Comparison of ENCODE assay signal across 8 cellular contexts in genomic region chr13:30142502-30143211, GRCh38.
A peak's percentile ranks its signal among the peaks of the same experiment; 100 is the strongest.
DNase-seq lines count a peak whose midpoint lies in the region; ATAC-seq and TF ChIP-seq lines count a peak whose summit lies in the region.

No MANE protein-coding gene starts in this region.

- in situ Hi-C loops in SK-MEL-5 (cut with HindIII; ENCODE audit: low pct_unique_long_range_greater_than_20kb, low sequenced_read_pairs): no loop called here
- in situ Hi-C loops in GM13977 (cut with MboI; ENCODE audit: low pct_unique_long_range_greater_than_20kb, low sequenced_read_pairs, unreplicated experiment): loop anchor here (25.0 kb wide), 1 partner anchor 670 kb away; no protein-coding TSS in a partner anchor

- no peak for ATAC-seq in GM19467 (IDR thresholded peaks at IDR 0.05; ENCODE audit: unreplicated experiment)
- ATAC-seq in HG03196 (IDR thresholded peaks at IDR 0.05; ENCODE audit: unreplicated experiment): no peak

- H3K27me3 ChIP-seq in GM06990 (replicated peaks; ENCODE audit: control insufficient read depth, insufficient read depth, low read length) (no peaks in the 10 kb centered on the region), osteoblast (ENCODE audit: insufficient read depth, low read length) (no peaks in the 10 kb centered on the region)

- no peaks in the 10 kb centered on the region for H3K79me2 ChIP-seq in osteoblast (ENCODE audit: insufficient read depth, low read length)

- peak overlapping the region; percentile 50 for H3K4me2 ChIP-seq in osteoblast (ENCODE audit: insufficient read depth, low read length)

- TF ChIP-seq CTCF in GM06990 (IDR thresholded peaks at IDR 0.05; ENCODE audit: insufficient read depth, low read length, poor library complexity, severe bottlenecking) (no peak), osteoblast (IDR thresholded peaks at IDR 0.05; ENCODE audit: extremely low read depth, low read depth, low read length) (no peak), GM13977 (IDR thresholded peaks at IDR 0.05; ENCODE audit: extremely low read depth, insufficient read depth, missing control alignments) (no peak)

- DNase-seq in GM06990 (ENCODE audit: extremely low read depth, insufficient read length) (peak; percentile 59), SK-MEL-5 (ENCODE audit: low read depth, low spot score) (peak; percentile 80), epidermal melanocyte (ENCODE audit: insufficient read length, low spot score) (peak; percentile 63), osteoblast (ENCODE audit: insufficient read length, low spot score, missing footprints) (peak; percentile 93), NCI-H2196 treated with DMSO at 0.1 percent for 48 hours (lab: John Stamatoyannopoulos, UW; ENCODE audit: unreplicated experiment) (no peak), GM13977 (ENCODE audit: low spot score) (no peak)

- H3K4me1 ChIP-seq in osteoblast (ENCODE audit: insufficient read depth, low read length): peaks cover 31% of the 10 kb centered on the region

- H3K4me3 ChIP-seq in GM06990 (replicated peaks; ENCODE audit: low read depth, low read length) (no peak overlapping the region), osteoblast (ENCODE audit: insufficient read depth, low read length) (peak overlapping the region; percentile 15)

- H4K20me1 ChIP-seq in osteoblast (ENCODE audit: insufficient read depth, low read length): no peaks in the 10 kb centered on the region

- H3K36me3 ChIP-seq in GM06990 (ENCODE audit: control insufficient read depth, insufficient read depth, low read length): no peaks in the 10 kb centered on the region
- H3K36me3 ChIP-seq in osteoblast (ENCODE audit: insufficient read depth, low read length): no peaks in the 10 kb centered on the region

- H3K9me3 ChIP-seq in osteoblast (ENCODE audit: low read depth, low read length): no peaks in the 10 kb centered on the region

- H2AFZ ChIP-seq in osteoblast (ENCODE audit: low read length): peak overlapping the region; percentile 2

- peak overlapping the region; percentile 69 for H3K27ac ChIP-seq in osteoblast (ENCODE audit: low read depth, low read length)

Comparison
In these comparisons a context has a peak if more than half of its experiments do, and no peak if none do; other contexts are left out.
1. DNase-seq: peak in GM06990 (single experiment), SK-MEL-5 (single experiment), epidermal melanocyte (single experiment) and osteoblast (single experiment); none in NCI-H2196 treated with DMSO at 0.1 percent for 48 hours (single experiment) and GM13977 (single experiment).